26 cellular contexts compared by ENCODE assay signal in genomic region chr3:37111199-37111598, GRCh38.
"Had no signal": no experiment of that assay in that cellular context is flagged by ENCODE, and none has a peak within 500 bp of the region (broad histone marks: within the 10 kb centered on the region; RNA-seq: fewer than 3 reads in every experiment).

No MANE protein-coding gene starts in this region.

- H3K27ac ChIP-seq: Peyer's patch, RWPE1, SJCRH30 had no signal

- H3K4me3 ChIP-seq: Peyer's patch, SJCRH30 had no signal

- H3K27me3 ChIP-seq: Peyer's patch, SJCRH30 had no signal

- H3K9me3 ChIP-seq: Peyer's patch, SJCRH30, SK-N-SH had no signal

- H3K27ac Mint-ChIP-seq: activated CD8-positive, alpha-beta T cell treated with anti-CD3 and anti-CD28 coated beads, Interleukin-2, amount 10 ng/mL, durations not matched to agents 7 days and 5 days; activated naive CD8-positive, alpha-beta T cell treated with anti-CD3 and anti-CD28 coated beads, Interleukin-2, amount 50 U/mL, for 24 hours; brain had no signal

- H3K4me3 Mint-ChIP-seq: activated CD8-positive, alpha-beta T cell treated with anti-CD3 and anti-CD28 coated beads, Interleukin-2, amount 10 ng/mL, durations not matched to agents 7 days and 5 days; activated naive CD8-positive, alpha-beta T cell treated with anti-CD3 and anti-CD28 coated beads, Interleukin-2, amount 50 U/mL, for 24 hours; brain; central memory CD8-positive, alpha-beta T cell had no signal

- DNase-seq: activated CD4-positive, alpha-beta T cell treated with anti-CD3 and anti-CD28 coated beads for 48 hours; activated CD4-positive, alpha-beta T cell treated with anti-CD3 and anti-CD28 coated beads, Interleukin-2, amount 50 U/mL, for 4 hours; activated CD8-positive, alpha-beta memory T cell treated with anti-CD3 and anti-CD28 coated beads, Interleukin-2, amount 50 U/mL, for 48 hours; activated CD8-positive, alpha-beta T cell treated with anti-CD3 and anti-CD28 coated beads, Interleukin-2, amount 10 ng/mL, durations not matched to agents 7 days and 5 days; activated naive CD4-positive, alpha-beta T cell treated with anti-CD3 and anti-CD28 coated beads, Interleukin-2, amount 50 U/mL, for 16 hours; activated naive CD8-positive, alpha-beta T cell treated with anti-CD3 and anti-CD28 coated beads, Interleukin-2, amount 50 U/mL, for 24 hours; activated T-cell treated with anti-CD3 and anti-CD28 coated beads, Interleukin-2, amount 50 U/mL, for 1 hour; amniotic stem cell; KG1; NCI-H1048; NCI-H1694; NCI-H2029; NCI-H2107; NCI-H2171 treated with DMSO at 0.1 percent for 48 hours; NCI-H226; NCI-H510A; NCI-H526 treated with DMSO at 0.1 percent for 48 hours; NCI-H82; Peyer's patch; Right ventricle myocardium superior; SJCRH30; SK-N-SH; T-helper 1 cell had no signal

- H3K4me1 Mint-ChIP-seq: central memory CD8-positive, alpha-beta T cell had no signal

- H3K36me3 ChIP-seq: SJCRH30 had no signal

- H3K4me1 ChIP-seq: Peyer's patch had no signal

- H3K9ac ChIP-seq: SK-N-SH had no signal

- H3K4me2 ChIP-seq: SK-N-SH had no signal

- H3K27me3 Mint-ChIP-seq: activated naive CD8-positive, alpha-beta T cell treated with anti-CD3 and anti-CD28 coated beads, Interleukin-2, amount 50 U/mL, for 24 hours; brain; central memory CD8-positive, alpha-beta T cell had no signal

- H3K9me3 Mint-ChIP-seq: activated naive CD8-positive, alpha-beta T cell treated with anti-CD3 and anti-CD28 coated beads, Interleukin-2, amount 50 U/mL, for 24 hours; brain; central memory CD8-positive, alpha-beta T cell had no signal
